ENCODE assay signal across 8 cellular contexts in the genomic region with DNA sequence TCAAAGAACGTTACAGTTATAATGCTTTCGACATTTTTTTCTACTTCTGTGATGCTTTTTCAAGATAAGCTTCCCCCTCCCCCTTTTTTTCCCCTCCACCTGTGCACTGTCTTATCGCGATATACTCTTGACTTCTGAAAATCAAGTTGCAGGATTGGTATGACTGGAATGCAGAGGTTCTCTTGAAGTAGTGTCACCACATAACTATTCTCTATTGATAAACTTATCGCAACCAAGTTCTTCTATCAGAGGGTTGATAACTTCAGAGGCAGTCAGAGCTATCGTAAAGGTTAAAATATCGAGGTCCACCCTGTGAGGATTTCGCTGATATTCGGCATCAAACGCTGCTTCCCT. TPM values are rescaled to one million over a fixed set of nuclear protein-coding genes. Genes with fewer than 3 reads are reported as not detected.
A peak's percentile ranks its signal among the peaks of the same experiment; 100 is the strongest.
DNase-seq lines count a peak whose midpoint lies in the region; ATAC-seq, FAIRE-seq and TF ChIP-seq lines count a peak whose summit lies in the region.

No MANE protein-coding gene starts in this region.

- peaks cover 48% of the 10 kb centered on the region for H3K4me1 Mint-ChIP-seq in activated naive CD8-positive, alpha-beta T cell treated with anti-CD3 and anti-CD28 coated beads, Interleukin-2, amount 50 U/mL, for 24 hours

- TF ChIP-seq CTCF in AG10803 (conservative IDR thresholded peaks at IDR 0.05; ENCODE audit: low read length), result no peak
- no peak for TF ChIP-seq CTCF in thyroid gland (IDR thresholded peaks at IDR 0.05)

- no peak for FAIRE-seq in frontal cortex (lab: Jason Lieb, UNC)

- H3K9me3 Mint-ChIP-seq in activated naive CD8-positive, alpha-beta T cell treated with anti-CD3 and anti-CD28 coated beads, Interleukin-2, amount 50 U/mL, for 24 hours, result no peaks in the 10 kb centered on the region

- peaks cover 2% of the 10 kb centered on the region for H3K27me3 Mint-ChIP-seq in activated naive CD8-positive, alpha-beta T cell treated with anti-CD3 and anti-CD28 coated beads, Interleukin-2, amount 50 U/mL, for 24 hours

- no peaks in the 10 kb centered on the region for H3K27me3 ChIP-seq in thyroid gland

- WGBS in thyroid gland, 2 donors, result 2 to 4% methylated on average over 10 of the region's 10 CpGs

- H3K36me3 Mint-ChIP-seq in activated naive CD8-positive, alpha-beta T cell treated with anti-CD3 and anti-CD28 coated beads, Interleukin-2, amount 50 U/mL, for 24 hours (ENCODE audit: low read depth), result peaks cover 10% of the 10 kb centered on the region

- peaks cover 9 to 12% of the 10 kb centered on the region in 2 donors for H3K4me1 ChIP-seq in thyroid gland

- intact Hi-C loops in thyroid gland (cut with DNase I), result loop anchor here (5.0 to 10.0 kb wide), 2 partner anchors 42 to 94 kb away; partner anchors contain the start of genes DLL3 and SUPT5H

- no peaks in the 10 kb centered on the region for H3K36me3 ChIP-seq in thyroid gland

- peak overlapping the region; percentile 97 for H3K4me3 Mint-ChIP-seq in activated naive CD8-positive, alpha-beta T cell treated with anti-CD3 and anti-CD28 coated beads, Interleukin-2, amount 50 U/mL, for 24 hours

- H3K27ac ChIP-seq in thyroid gland, result peak overlapping the region; percentile 70 to 98 (median 88)

- no peaks in the 10 kb centered on the region for H3K9me3 ChIP-seq in thyroid gland

- H3K27ac Mint-ChIP-seq in activated naive CD8-positive, alpha-beta T cell treated with anti-CD3 and anti-CD28 coated beads, Interleukin-2, amount 50 U/mL, for 24 hours, result peak overlapping the region; percentile 95

- H3K4me3 ChIP-seq in AG10803 (ENCODE audit: low read length) (peak overlapping the region; percentile 88), thyroid gland (replicated peaks in 1 of 3) (peak overlapping the region; percentile 23 to 87 (median 47))

- peak; percentile 36 for DNase-seq in AG10803 (ENCODE audit: low read depth)
- no peak for DNase-seq in activated naive CD8-positive, alpha-beta T cell treated with anti-CD3 and anti-CD28 coated beads, Interleukin-2, amount 50 U/mL, for 24 hours
- DNase-seq in kidney tubule cell (ENCODE audit: low spot score), result peak; percentile 63
- DNase-seq in thyroid gland, result no peak
- no peak for DNase-seq in frontal cortex (ENCODE audit: low spot score in 2 of 2)

- peak; percentile 1 for ATAC-seq in HG02642 (IDR thresholded peaks at IDR 0.05; ENCODE audit: poor library complexity, unreplicated experiment)
- no peak for ATAC-seq in activated naive CD8-positive, alpha-beta T cell treated with anti-CD3 and anti-CD28 coated beads, Interleukin-2, amount 50 U/mL, for 24 hours
- ATAC-seq in GM18505 (IDR thresholded peaks at IDR 0.05; ENCODE audit: unreplicated experiment), result no peak
- no peak for ATAC-seq in GM19351 (IDR thresholded peaks at IDR 0.05; ENCODE audit: unreplicated experiment)

- TF ChIP-seq POLR2A in thyroid gland (IDR thresholded peaks at IDR 0.05) (no peak), GM18505 (IDR thresholded peaks at IDR 0.05; ENCODE audit: borderline replicate concordance, extremely low read depth, insufficient read depth, insufficient read length) (no peak)

RNA-seq across cellular contexts. Expression of gene EID2, which starts 0.8 kb away (rescaled TPM):
- total RNA-seq in thyroid gland, result 10 to 100 TPM; 15.3 to 24.4 (median 19.8) TPM
- 22.4 TPM for total RNA-seq in frontal cortex

RNA-seq across cellular contexts. Expression of gene EID2B, which starts 6.5 kb away (rescaled TPM):
- 1 to 10 TPM; 2.4 to 7.1 (median 4.4) TPM for total RNA-seq in thyroid gland
- total RNA-seq in frontal cortex, result 24.1 TPM

RNA-seq across cellular contexts. Expression of gene SELENOV, which starts 24.2 kb away (rescaled TPM):
- 1 to 10 TPM; 2.5 to 4.4 (median 3.3) TPM for total RNA-seq in thyroid gland
- total RNA-seq in frontal cortex, result 0.41 TPM

RNA-seq across cellular contexts. Expression of gene DLL3, which starts 40.4 kb away (rescaled TPM):
- total RNA-seq in thyroid gland, result under 1 TPM in 1 of 4 donors, not detected in 3; 0.56 TPM
- total RNA-seq in frontal cortex, result 13.9 TPM

RNA-seq across cellular contexts. Expression of gene TIMM50, which starts 58.5 kb away (rescaled TPM):
- total RNA-seq in thyroid gland, result 10 to 100 TPM; 74.4 to 86.5 (median 84.5) TPM
- 43.2 TPM for total RNA-seq in frontal cortex

Comparison
In these comparisons a context has a peak if more than half of its experiments do, and no peak if none do; other contexts are left out.
1. DNase-seq: peak in AG10803 (single experiment) and kidney tubule cell (single experiment); none in activated naive CD8-positive, alpha-beta T cell treated with anti-CD3 and anti-CD28 coated beads, Interleukin-2, amount 50 U/mL, for 24 hours (single experiment), thyroid gland (0 of 2) and frontal cortex (0 of 2).